11 cellular contexts compared by ENCODE assay signal in the genomic region with DNA sequence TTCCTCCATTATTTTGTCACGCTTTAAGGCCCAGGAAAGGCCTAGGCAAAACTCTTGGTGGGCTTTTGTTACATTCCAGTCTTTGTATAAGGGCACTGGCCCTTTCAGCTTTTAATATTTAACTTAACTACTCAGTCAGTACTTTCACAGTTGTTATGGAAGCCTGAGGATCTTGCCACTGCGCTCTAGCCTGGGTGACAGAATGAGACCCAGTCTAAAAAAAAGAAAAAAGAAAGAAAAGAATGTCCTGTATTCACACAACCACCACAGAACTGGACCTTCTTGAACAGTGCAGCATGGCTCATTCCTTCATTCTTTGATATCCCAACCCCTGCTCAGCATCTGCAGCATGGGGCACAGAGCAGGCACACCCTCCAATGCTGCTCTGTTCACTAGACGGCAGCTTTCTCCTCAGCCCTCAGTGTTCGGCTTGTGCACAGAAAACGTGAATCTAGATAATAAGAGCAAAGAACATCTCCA. TPM values are rescaled to one million over a fixed set of nuclear protein-coding genes. Genes with fewer than 3 reads are reported as not detected.
DNase-seq lines count a peak whose midpoint lies in the region; ATAC-seq and TF ChIP-seq lines count a peak whose summit lies in the region.
"Had no signal": no experiment of that assay in that cellular context is flagged by ENCODE, and none has a peak within 500 bp of the region (broad histone marks: within the 10 kb centered on the region; RNA-seq: fewer than 3 reads in every experiment).

No MANE protein-coding gene starts in this region.

- H3K9ac ChIP-seq in neuronal stem cell (ENCODE audit: low read depth, low read length, poor library complexity) = no peak overlapping the region

- H3K36me3 ChIP-seq in neuronal stem cell (replicated peaks in 1 of 2; ENCODE audit: control insufficient read depth in 2 of 2, insufficient read depth in 2 of 2, low read length in 2 of 2) = no peaks in the 10 kb centered on the region
- no peaks in the 10 kb centered on the region for H3K36me3 ChIP-seq in vagina
- H3K36me3 ChIP-seq: WERI-Rb-1 had no signal

- H3K4me3 ChIP-seq in neuronal stem cell (ENCODE audit: low read length in 2 of 2) = no peak overlapping the region
- no peak overlapping the region for H3K4me3 ChIP-seq in vagina

- DNase-seq in neuronal stem cell (ENCODE audit: low spot score) (no peak), CD1c-positive myeloid dendritic cell (ENCODE audit: extremely low spot score) (no peak), vagina (ENCODE audit: extremely low spot score in 2 of 2) (no peak)
- DNase-seq in activated naive CD8-positive, alpha-beta T cell treated with anti-CD3 and anti-CD28 coated beads, Interleukin-2, amount 50 U/mL, for 24 hours = no peak
- DNase-seq: NCI-H1417 treated with DMSO at 0.1 percent for 48 hours, WERI-Rb-1 had no signal

- no peaks in the 10 kb centered on the region for H3K9me3 ChIP-seq in neuronal stem cell (replicated peaks in 1 of 2; ENCODE audit: control insufficient read depth in 2 of 2, insufficient read depth in 1 of 2, low read depth in 1 of 2, low read length in 2 of 2)
- no peaks in the 10 kb centered on the region for H3K9me3 ChIP-seq in vagina

- H2BK15ac ChIP-seq in neuronal stem cell (ENCODE audit: low read length) = no peak overlapping the region

- H3K4me1 Mint-ChIP-seq in activated naive CD8-positive, alpha-beta T cell treated with anti-CD3 and anti-CD28 coated beads, Interleukin-2, amount 50 U/mL, for 24 hours = peaks cover 11% of the 10 kb centered on the region

- H2BK5ac ChIP-seq in neuronal stem cell (ENCODE audit: low read length) = no peak overlapping the region

- no peak overlapping the region for H3K14ac ChIP-seq in neuronal stem cell (ENCODE audit: low read length)

- H3K27me3 Mint-ChIP-seq in activated naive CD8-positive, alpha-beta T cell treated with anti-CD3 and anti-CD28 coated beads, Interleukin-2, amount 50 U/mL, for 24 hours = peaks cover 3% of the 10 kb centered on the region

- H2AFZ ChIP-seq in neuronal stem cell (ENCODE audit: low read length) = no peak overlapping the region

- H4K91ac ChIP-seq in neuronal stem cell (ENCODE audit: low read depth, low read length, poor library complexity) = no peak overlapping the region

- no peak overlapping the region for H4K8ac ChIP-seq in neuronal stem cell (ENCODE audit: low read depth, low read length)

- no peak overlapping the region for H3K4ac ChIP-seq in neuronal stem cell (ENCODE audit: low read length)

- H3K36me3 Mint-ChIP-seq in activated naive CD8-positive, alpha-beta T cell treated with anti-CD3 and anti-CD28 coated beads, Interleukin-2, amount 50 U/mL, for 24 hours (ENCODE audit: low read depth) = no peaks in the 10 kb centered on the region

- no peak overlapping the region for H2AK5ac ChIP-seq in neuronal stem cell (ENCODE audit: low read depth, low read length)

- H2BK12ac ChIP-seq in neuronal stem cell (ENCODE audit: low read length) = no peak overlapping the region

- H3K9me3 Mint-ChIP-seq in activated naive CD8-positive, alpha-beta T cell treated with anti-CD3 and anti-CD28 coated beads, Interleukin-2, amount 50 U/mL, for 24 hours = no peaks in the 10 kb centered on the region

- H3K27me3 ChIP-seq in neuronal stem cell (ENCODE audit: control insufficient read depth in 3 of 3, insufficient read depth in 3 of 3, low read depth in 1 of 3, low read length in 3 of 3) (no peaks in the 10 kb centered on the region), vagina (no peaks in the 10 kb centered on the region)

- no peak for TF ChIP-seq POLR2A in vagina (IDR thresholded peaks at IDR 0.05)

- no peak overlapping the region for H2BK120ac ChIP-seq in neuronal stem cell (ENCODE audit: low read depth, low read length)

- peak overlapping the region; percentile 62 for H3K18ac ChIP-seq in neuronal stem cell (ENCODE audit: low read length)

- no CpG with 5 or more reads among the region's 5 CpGs for WGBS in neuronal stem cell (ENCODE audit: extremely low coverage in 2 of 2, insufficient read length in 2 of 2, insufficient replicate concordance in 1 of 2), 2 donors

- H3K4me2 ChIP-seq in neuronal stem cell (ENCODE audit: insufficient read depth, low read length, poor library complexity, severe bottlenecking) = no peak overlapping the region

- ATAC-seq in GM18499 (IDR thresholded peaks at IDR 0.05; ENCODE audit: insufficient read depth, unreplicated experiment) (peak; percentile 2), HG03135 (IDR thresholded peaks at IDR 0.05; ENCODE audit: unreplicated experiment) (peak; percentile 4), HG03457 (IDR thresholded peaks at IDR 0.05; ENCODE audit: unreplicated experiment) (no peak)
- ATAC-seq in activated naive CD8-positive, alpha-beta T cell treated with anti-CD3 and anti-CD28 coated beads, Interleukin-2, amount 50 U/mL, for 24 hours = no peak

- H3K23ac ChIP-seq in neuronal stem cell (ENCODE audit: low read depth, low read length, poor library complexity) = no peak overlapping the region

- H3K4me1 ChIP-seq in neuronal stem cell (ENCODE audit: control insufficient read depth in 2 of 2, insufficient read depth in 1 of 2, low read depth in 1 of 2, low read length in 2 of 2) (peaks cover 20 to 22% of the 10 kb centered on the region in 2 donors), vagina (no peaks in the 10 kb centered on the region)

- H3K79me1 ChIP-seq in neuronal stem cell (ENCODE audit: low read depth, low read length) = no peaks in the 10 kb centered on the region

- H3K4me3 Mint-ChIP-seq in activated naive CD8-positive, alpha-beta T cell treated with anti-CD3 and anti-CD28 coated beads, Interleukin-2, amount 50 U/mL, for 24 hours = no peak overlapping the region

- no peak for TF ChIP-seq CTCF in vagina (IDR thresholded peaks at IDR 0.05)

- no peak overlapping the region for H3K27ac Mint-ChIP-seq in activated naive CD8-positive, alpha-beta T cell treated with anti-CD3 and anti-CD28 coated beads, Interleukin-2, amount 50 U/mL, for 24 hours

- H3K27ac ChIP-seq in cingulate gyrus (ENCODE audit: low read depth, low read length) (peak overlapping the region; percentile 100), neuronal stem cell (replicated peaks; ENCODE audit: low read length) (peak overlapping the region; percentile 13), vagina (no peak overlapping the region)
- H3K27ac ChIP-seq: WERI-Rb-1 had no signal

- intact Hi-C loops in vagina (cut with DNase I) = no loop called here

RNA-seq across cellular contexts. Expression of gene EPCAM, which starts 59.6 kb away (rescaled TPM):
- 1.4 TPM for polyA plus RNA-seq in neuronal stem cell (2013, experiment 1 of 2)
- polyA plus RNA-seq in neuronal stem cell (2013, experiment 2 of 2) = 1.5 TPM
- total RNA-seq in vagina = 1.2 TPM
- total RNA-seq: pulmonary artery endothelial cell had no signal

Comparison
In these comparisons a context has a peak if more than half of its experiments do, and no peak if none do; other contexts are left out.
1. ATAC-seq: peak in GM18499 (single experiment) and HG03135 (single experiment); none in activated naive CD8-positive, alpha-beta T cell treated with anti-CD3 and anti-CD28 coated beads, Interleukin-2, amount 50 U/mL, for 24 hours (single experiment) and HG03457 (single experiment).